ENCODE assay signal across 1 cellular context in genomic region chr21:46107376-46107775, GRCh38. TPM values are rescaled to one million over a fixed set of nuclear protein-coding genes. Genes with fewer than 3 reads are reported as not detected.
"Had no signal": no experiment of that assay in that cellular context is flagged by ENCODE, and none has a peak within 500 bp of the region (broad histone marks: within the 10 kb centered on the region; RNA-seq: fewer than 3 reads in every experiment).

No MANE protein-coding gene starts in this region.

RNA-seq across cellular contexts. Expression of gene FTCD, which starts 48.0 kb away (rescaled TPM):
- total RNA-seq: activated naive CD4-positive, alpha-beta T cell treated with anti-CD3 and anti-CD28 coated beads for 36 hours had no signal
